In genomic region chr3:188926141-188926540, GRCh38 we compare ENCODE assay signal across 24 cellular contexts.
"Had no signal": no experiment of that assay in that cellular context is flagged by ENCODE, and none has a peak within 500 bp of the region (broad histone marks: within the 10 kb centered on the region; RNA-seq: fewer than 3 reads in every experiment).

No MANE protein-coding gene starts in this region.

- DNase-seq: activated B cell treated with CpG ODN at 0.5 μM for 24 hours; activated CD4-positive, alpha-beta memory T cell treated with anti-CD3 and anti-CD28 coated beads for 36 hours; activated CD4-positive, alpha-beta T cell treated with anti-CD3 and anti-CD28 coated beads for 1 hour; activated CD4-positive, alpha-beta T cell treated with anti-CD3 and anti-CD28 coated beads, Interleukin-2, amount 10 ng/mL, durations not matched to agents 24 days and 14 days; activated CD8-positive, alpha-beta memory T cell treated with anti-CD3 and anti-CD28 coated beads for 24 hours; activated gamma-delta T cell; activated naive CD4-positive, alpha-beta T cell treated with anti-CD3 and anti-CD28 coated beads for 36 hours; activated T-cell treated with anti-CD3 and anti-CD28 coated beads, Interleukin-2, amount 50 U/mL, for 4 hours; amygdala; caudate nucleus; KG1; NCI-H1092; NCI-H1417 treated with DMSO at 0.1 percent for 48 hours; NCI-H1694; NCI-H2029 treated with DMSO at 0.1 percent for 48 hours; NCI-H446; NCI-H524; PC-3; SHP77; T-helper 17 cell; T-helper 9 cell had no signal

- ATAC-seq: activated T-cell treated with anti-CD3 and anti-CD28 coated beads, Interleukin-2, amount 50 U/mL, for 4 hours; PC-3; T-helper 17 cell had no signal

- H3K27me3 ChIP-seq: breast epithelium had no signal

- H3K4me3 Mint-ChIP-seq: activated B cell treated with CpG ODN at 0.5 μM for 24 hours; activated CD4-positive, alpha-beta memory T cell treated with anti-CD3 and anti-CD28 coated beads for 36 hours; activated CD4-positive, alpha-beta T cell treated with anti-CD3 and anti-CD28 coated beads, Interleukin-2, amount 10 ng/mL, durations not matched to agents 24 days and 14 days; activated naive CD4-positive, alpha-beta T cell treated with anti-CD3 and anti-CD28 coated beads for 36 hours; activated naive CD8-positive, alpha-beta T cell; activated T-cell treated with anti-CD3 and anti-CD28 coated beads, Interleukin-2, amount 50 U/mL, for 4 hours; T-helper 17 cell had no signal

- H3K36me3 Mint-ChIP-seq: activated CD4-positive, alpha-beta memory T cell treated with anti-CD3 and anti-CD28 coated beads for 36 hours; activated naive CD8-positive, alpha-beta T cell had no signal

- H3K9me3 ChIP-seq: breast epithelium had no signal

- H3K27ac Mint-ChIP-seq: activated B cell treated with CpG ODN at 0.5 μM for 24 hours; activated CD4-positive, alpha-beta memory T cell treated with anti-CD3 and anti-CD28 coated beads for 36 hours; activated CD4-positive, alpha-beta T cell treated with anti-CD3 and anti-CD28 coated beads, Interleukin-2, amount 10 ng/mL, durations not matched to agents 24 days and 14 days; activated naive CD4-positive, alpha-beta T cell treated with anti-CD3 and anti-CD28 coated beads for 36 hours; activated naive CD8-positive, alpha-beta T cell; IgD-negative memory B cell; T-helper 17 cell had no signal

- H3K4me1 Mint-ChIP-seq: activated B cell treated with CpG ODN at 0.5 μM for 24 hours; activated CD4-positive, alpha-beta T cell treated with anti-CD3 and anti-CD28 coated beads, Interleukin-2, amount 10 ng/mL, durations not matched to agents 24 days and 14 days; IgD-negative memory B cell; T-helper 17 cell had no signal

- H3K27me3 Mint-ChIP-seq: activated B cell treated with CpG ODN at 0.5 μM for 24 hours; activated CD4-positive, alpha-beta memory T cell treated with anti-CD3 and anti-CD28 coated beads for 36 hours; activated CD4-positive, alpha-beta T cell treated with anti-CD3 and anti-CD28 coated beads, Interleukin-2, amount 10 ng/mL, durations not matched to agents 24 days and 14 days; activated naive CD8-positive, alpha-beta T cell; IgD-negative memory B cell; T-helper 17 cell had no signal

- H3K4me1 ChIP-seq: breast epithelium had no signal

- H3K9me3 Mint-ChIP-seq: activated B cell treated with CpG ODN at 0.5 μM for 24 hours; activated CD4-positive, alpha-beta memory T cell treated with anti-CD3 and anti-CD28 coated beads for 36 hours; activated naive CD4-positive, alpha-beta T cell treated with anti-CD3 and anti-CD28 coated beads for 36 hours; activated T-cell treated with anti-CD3 and anti-CD28 coated beads, Interleukin-2, amount 50 U/mL, for 4 hours; IgD-negative memory B cell had no signal

- H3K36me3 ChIP-seq: breast epithelium had no signal

- H3K4me3 ChIP-seq: breast epithelium had no signal
